Comparison of ENCODE assay signal across 1 cellular context in genomic region chr2:227862741-227863588, GRCh38.
TF ChIP-seq lines count a peak whose summit lies in the region.

No MANE protein-coding gene starts in this region.

TF ChIP-seq in SK-N-SH, 30 proteins besides CTCF, POLR2A, EP300 and RAD21 (continued from another document):
- no peak for TF ChIP-seq NRF1 (IDR thresholded peaks at IDR 0.05; ENCODE audit: low read depth, low read length)
- no peak for TF ChIP-seq USF2 (IDR thresholded peaks at IDR 0.05; ENCODE audit: borderline replicate concordance, low read depth, low read length)
- peak; percentile 10; the same call in 1 of the 2 replicates for TF ChIP-seq SMC3 (IDR thresholded peaks at IDR 0.05; ENCODE audit: low read depth, low read length)
- TF ChIP-seq TAF1 (IDR thresholded peaks at IDR 0.05; ENCODE audit: borderline replicate concordance, low read depth, low read length) = no peak
- peak; percentile 33; the same call in 1 of the 2 replicates for TF ChIP-seq NFIC (IDR thresholded peaks at IDR 0.05; ENCODE audit: borderline replicate concordance)
- TF ChIP-seq MEF2A (IDR thresholded peaks at IDR 0.05; ENCODE audit: borderline replicate concordance, low read depth) = no peak
- TF ChIP-seq POLR2AphosphoS5 (IDR thresholded peaks at IDR 0.05; ENCODE audit: low read depth, low read length) = no peak; the same call in 1 of the 2 replicates
- TF ChIP-seq YY1 (IDR thresholded peaks at IDR 0.05; ENCODE audit: low read depth) = 0 out of 2 replicates have a peak, but pooled peaks have one; percentile 19
- peak; percentile 93 for TF ChIP-seq JUND (IDR thresholded peaks at IDR 0.05)
- TF ChIP-seq FOSL2 (IDR thresholded peaks at IDR 0.05; ENCODE audit: borderline replicate concordance, low read depth) = peak; percentile 96
- TF ChIP-seq MXI1 (IDR thresholded peaks at IDR 0.05; ENCODE audit: low read depth, low read length) = no peak
- no peak for TF ChIP-seq RCOR1 (IDR thresholded peaks at IDR 0.05; ENCODE audit: low read length)
- no peak for TF ChIP-seq REST (IDR thresholded peaks at IDR 0.05; ENCODE audit: low read depth, low read length)
